In the genomic region with DNA sequence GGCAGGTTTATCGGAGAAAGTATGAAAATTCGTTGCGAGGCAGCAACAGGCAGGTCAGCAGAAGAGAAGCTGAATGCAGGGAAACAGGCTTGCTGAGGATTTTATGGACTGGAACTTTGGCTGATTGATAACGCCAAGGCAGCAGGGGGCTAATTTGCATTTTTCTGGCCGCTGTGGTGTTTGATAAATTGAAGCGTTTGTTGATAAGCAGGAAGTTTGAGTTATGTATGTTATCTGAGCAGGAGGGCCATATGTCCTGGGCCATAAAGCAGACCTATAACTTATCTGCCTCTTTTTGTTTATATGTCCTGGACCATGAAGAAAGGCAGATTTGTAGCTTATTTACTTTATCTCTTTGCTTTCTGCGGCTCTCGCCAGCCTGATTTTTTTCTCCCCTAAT, we compare ENCODE assay signal across 23 cellular contexts.
DNase-seq lines count a peak whose midpoint lies in the region; ATAC-seq and TF ChIP-seq lines count a peak whose summit lies in the region.
"Had no signal": no experiment of that assay in that cellular context is flagged by ENCODE, and none has a peak within 500 bp of the region (broad histone marks: within the 10 kb centered on the region; RNA-seq: fewer than 3 reads in every experiment).

No MANE protein-coding gene starts in this region.

- no peaks in the 10 kb centered on the region for H3K27me3 ChIP-seq in mesendoderm (ENCODE audit: insufficient read depth, low read length, poor library complexity)
- H3K27me3 ChIP-seq: BLaER1 had no signal

- no peak overlapping the region for H2AK5ac ChIP-seq in mesendoderm (ENCODE audit: low read length)

- no peaks in the 10 kb centered on the region for H3K36me3 Mint-ChIP-seq in WTC11
- H3K36me3 Mint-ChIP-seq: CD4-positive, CD25-positive, alpha-beta regulatory T cell; CD8-positive, alpha-beta T cell had no signal

- ATAC-seq in WTC11, result no peak
- ATAC-seq: CD8-positive, alpha-beta T cell; GM12878; GM23338; HCT116 had no signal

- H3K18ac ChIP-seq in mesendoderm (ENCODE audit: low read length), result no peak overlapping the region

- TF ChIP-seq CTCF in fibroblast of villous mesenchyme (IDR thresholded peaks at IDR 0.05; ENCODE audit: insufficient read depth, low read depth, low read length) (no peak), RWPE1 (conservative IDR thresholded peaks at IDR 0.05; ENCODE audit: low read depth) (no peak), WTC11 (IDR thresholded peaks at IDR 0.05) (no peak)

- no peak overlapping the region for H3K27ac ChIP-seq in mesendoderm (ENCODE audit: low read depth, low read length)
- no peak overlapping the region for H3K27ac ChIP-seq in RWPE1
- H3K27ac ChIP-seq: 22Rv1, BLaER1, C4-2B had no signal

- H2BK5ac ChIP-seq in mesendoderm (ENCODE audit: low read length), result no peak overlapping the region

- peak; percentile 41 for DNase-seq in NCI-H146 (lab: John Stamatoyannopoulos, UW)
- no peak for DNase-seq in NCI-H146 treated with DMSO at 0.1 percent for 48 hours (lab: John Stamatoyannopoulos, UW; ENCODE audit: unreplicated experiment)
- DNase-seq in fibroblast of villous mesenchyme (ENCODE audit: low read depth), result peak; percentile 45
- DNase-seq in mesendoderm, result peak; percentile 27
- no peak for DNase-seq in RWPE1 (ENCODE audit: low spot score)
- no peak for DNase-seq in WTC11 (ENCODE audit: low spot score)
- no peak for DNase-seq in effector CD4-positive, alpha-beta T cell
- DNase-seq: Caco-2; CD4-positive, CD25-positive, alpha-beta regulatory T cell; CD8-positive, alpha-beta T cell; DMS 273 treated with DMSO at 0.1 percent for 48 hours; DMS79; EL; GDM1; H9; HFFc6 had no signal

- H3K27me3 Mint-ChIP-seq in WTC11 (ENCODE audit: low read depth), result no peaks in the 10 kb centered on the region
- H3K27me3 Mint-ChIP-seq: B cell; CD4-positive, CD25-positive, alpha-beta regulatory T cell had no signal

- CTCF ChIA-PET in RWPE1 (lab: Yijun Ruan, JAX), result no interaction called here
- CTCF ChIA-PET in WTC11 (lab: Charles Lee), result interaction anchor here (1.0 to 1.3 kb wide), 4 partner anchors 11 to 135 kb away, joined by 3 to 4 read pairs (median 4); partner anchors contain the start of gene ZNF491

- WGBS in mesendoderm (ENCODE audit: extremely low coverage, insufficient coverage, low lambda C conversion rate), result no CpG with 5 or more reads among the region's 8 CpGs

- no peak overlapping the region for H3K4me2 ChIP-seq in mesendoderm (ENCODE audit: low read length)
- H3K4me2 ChIP-seq: BLaER1, GM23338 had no signal

- H3K9me3 Mint-ChIP-seq in WTC11, result no peaks in the 10 kb centered on the region
- H3K9me3 Mint-ChIP-seq: CD8-positive, alpha-beta T cell; HFFc6 had no signal

- H3K27ac Mint-ChIP-seq in WTC11, result no peak overlapping the region
- H3K27ac Mint-ChIP-seq: B cell; CD4-positive, CD25-positive, alpha-beta regulatory T cell; CD8-positive, alpha-beta T cell; GM23338; HFFc6 had no signal

- no peaks in the 10 kb centered on the region for H3K36me3 ChIP-seq in mesendoderm (ENCODE audit: control insufficient read depth, insufficient read depth, low read length)

- H3K4ac ChIP-seq in mesendoderm (ENCODE audit: low read depth, low read length), result no peak overlapping the region

- no peak overlapping the region for H3K23ac ChIP-seq in mesendoderm (ENCODE audit: low read length)

- H3K79me2 ChIP-seq in mesendoderm (ENCODE audit: control insufficient read depth, insufficient read depth, low read length), result no peaks in the 10 kb centered on the region

- H3K56ac ChIP-seq in mesendoderm (ENCODE audit: low read length), result no peak overlapping the region

- no peak overlapping the region for H4K5ac ChIP-seq in mesendoderm (ENCODE audit: low read length)

- H3K4me1 ChIP-seq in mesendoderm (ENCODE audit: control insufficient read depth, low read depth, low read length), result no peaks in the 10 kb centered on the region
- H3K4me1 ChIP-seq: BLaER1, Caco-2 had no signal

- H2BK120ac ChIP-seq in mesendoderm (ENCODE audit: low read depth, low read length), result no peak overlapping the region

- no peak overlapping the region for H3K4me3 Mint-ChIP-seq in WTC11
- H3K4me3 Mint-ChIP-seq: B cell; CD4-positive, CD25-positive, alpha-beta regulatory T cell; CD8-positive, alpha-beta T cell; GM23338; H9; HFFc6 had no signal

- no peaks in the 10 kb centered on the region for H3K79me1 ChIP-seq in mesendoderm (ENCODE audit: low read length)

- peaks cover 9% of the 10 kb centered on the region for H3K4me1 Mint-ChIP-seq in WTC11
- H3K4me1 Mint-ChIP-seq: B cell; CD4-positive, CD25-positive, alpha-beta regulatory T cell; GM23338 had no signal

- POLR2A ChIA-PET in RWPE1 (lab: Yijun Ruan, JAX; ENCODE audit: low non-redundant PET), result no interaction called here
- POLR2A ChIA-PET in WTC11 (lab: Charles Lee), result no interaction called here

- no peak overlapping the region for H2BK15ac ChIP-seq in mesendoderm (replicated peaks; ENCODE audit: low read depth)

- no peak overlapping the region for H3K9ac ChIP-seq in mesendoderm (ENCODE audit: low read length)
- H3K9ac ChIP-seq: BLaER1 had no signal

- H3K4me3 ChIP-seq in fibroblast of villous mesenchyme (ENCODE audit: low read depth, low read length), result no peak overlapping the region
- no peak overlapping the region for H3K4me3 ChIP-seq in mesendoderm (ENCODE audit: low read length)
- H3K4me3 ChIP-seq: BLaER1, GM12878, GM23338 had no signal

- no peak overlapping the region for H4K8ac ChIP-seq in mesendoderm (ENCODE audit: low read depth, low read length)

TF ChIP-seq in WTC11, 78 proteins besides CTCF, POLR2A, EP300 and RAD21:
- TF ChIP-seq PREB (CRISPR knock-in tag; IDR thresholded peaks at IDR 0.05; ENCODE audit: borderline replicate concordance) (no peak), ZSCAN18 (CRISPR knock-in tag; IDR thresholded peaks at IDR 0.05) (no peak), MYBL2 (CRISPR knock-in tag; IDR thresholded peaks at IDR 0.05) (no peak), ZNF263 (CRISPR knock-in tag; IDR thresholded peaks at IDR 0.05; ENCODE audit: low read depth) (no peak), CREB1 (CRISPR knock-in tag; IDR thresholded peaks at IDR 0.05) (no peak), ESRRA (CRISPR knock-in tag; IDR thresholded peaks at IDR 0.05; ENCODE audit: borderline replicate concordance) (no peak), TCF7 (CRISPR knock-in tag; IDR thresholded peaks at IDR 0.05; ENCODE audit: low read depth) (no peak)

Comparison
In these comparisons a context has a peak if more than half of its experiments do, and no peak if none do; other contexts are left out.
1. DNase-seq: peak in NCI-H146 (single experiment), fibroblast of villous mesenchyme (single experiment) and mesendoderm (single experiment); none in NCI-H146 treated with DMSO at 0.1 percent for 48 hours (single experiment), RWPE1 (single experiment), WTC11 (single experiment) and effector CD4-positive, alpha-beta T cell (single experiment).